In the genomic region with DNA sequence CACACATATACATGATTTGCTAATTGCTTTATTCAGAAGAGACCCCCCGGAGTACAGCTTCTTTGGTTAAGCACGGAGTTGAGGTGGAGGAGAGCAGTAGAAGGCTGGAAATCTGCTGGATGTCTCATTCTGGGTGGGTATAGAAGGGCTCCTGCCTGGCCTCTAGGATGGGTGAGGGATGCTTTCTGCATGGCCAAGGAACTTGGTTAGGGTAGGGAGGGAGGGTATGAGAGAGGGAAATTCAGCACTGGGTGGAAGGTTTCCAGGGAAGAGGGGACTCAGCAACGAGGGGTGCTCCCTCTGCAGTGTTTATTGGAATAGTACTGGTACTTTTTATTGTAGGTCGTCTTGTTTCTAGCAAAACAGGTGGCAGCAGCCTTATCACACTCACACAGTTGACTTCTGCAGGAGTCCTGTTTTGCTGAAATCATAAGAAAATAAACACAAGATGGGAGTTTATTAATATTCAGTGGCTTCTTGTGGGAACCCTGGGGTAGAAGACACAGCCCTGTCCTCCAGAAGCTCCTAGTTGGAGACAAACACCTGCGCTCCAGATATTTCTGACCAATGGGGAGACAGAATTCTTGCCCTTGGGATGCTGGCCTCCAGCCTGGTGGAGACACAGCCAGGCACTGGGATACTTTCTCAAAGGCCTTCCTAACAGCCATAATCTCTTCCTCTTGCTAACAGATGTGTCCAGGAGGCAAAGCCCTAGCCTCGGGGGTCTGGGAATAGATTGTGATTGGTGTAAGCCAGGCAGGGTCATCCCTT, we compare ENCODE assay signal across 1 cellular context.
TF ChIP-seq lines count a peak whose summit lies in the region.

No MANE protein-coding gene starts in this region.

TF ChIP-seq in liver, 16 proteins besides CTCF, POLR2A, EP300 and RAD21:
- no peak for TF ChIP-seq GABPA (IDR thresholded peaks at IDR 0.05 in 1 of 2, conservative IDR thresholded peaks at IDR 0.05 in 1 of 2)
- no peak for TF ChIP-seq YY1 (IDR thresholded peaks at IDR 0.05)
- no peak for TF ChIP-seq JUND (IDR thresholded peaks at IDR 0.05)
- TF ChIP-seq, protein P1, sequence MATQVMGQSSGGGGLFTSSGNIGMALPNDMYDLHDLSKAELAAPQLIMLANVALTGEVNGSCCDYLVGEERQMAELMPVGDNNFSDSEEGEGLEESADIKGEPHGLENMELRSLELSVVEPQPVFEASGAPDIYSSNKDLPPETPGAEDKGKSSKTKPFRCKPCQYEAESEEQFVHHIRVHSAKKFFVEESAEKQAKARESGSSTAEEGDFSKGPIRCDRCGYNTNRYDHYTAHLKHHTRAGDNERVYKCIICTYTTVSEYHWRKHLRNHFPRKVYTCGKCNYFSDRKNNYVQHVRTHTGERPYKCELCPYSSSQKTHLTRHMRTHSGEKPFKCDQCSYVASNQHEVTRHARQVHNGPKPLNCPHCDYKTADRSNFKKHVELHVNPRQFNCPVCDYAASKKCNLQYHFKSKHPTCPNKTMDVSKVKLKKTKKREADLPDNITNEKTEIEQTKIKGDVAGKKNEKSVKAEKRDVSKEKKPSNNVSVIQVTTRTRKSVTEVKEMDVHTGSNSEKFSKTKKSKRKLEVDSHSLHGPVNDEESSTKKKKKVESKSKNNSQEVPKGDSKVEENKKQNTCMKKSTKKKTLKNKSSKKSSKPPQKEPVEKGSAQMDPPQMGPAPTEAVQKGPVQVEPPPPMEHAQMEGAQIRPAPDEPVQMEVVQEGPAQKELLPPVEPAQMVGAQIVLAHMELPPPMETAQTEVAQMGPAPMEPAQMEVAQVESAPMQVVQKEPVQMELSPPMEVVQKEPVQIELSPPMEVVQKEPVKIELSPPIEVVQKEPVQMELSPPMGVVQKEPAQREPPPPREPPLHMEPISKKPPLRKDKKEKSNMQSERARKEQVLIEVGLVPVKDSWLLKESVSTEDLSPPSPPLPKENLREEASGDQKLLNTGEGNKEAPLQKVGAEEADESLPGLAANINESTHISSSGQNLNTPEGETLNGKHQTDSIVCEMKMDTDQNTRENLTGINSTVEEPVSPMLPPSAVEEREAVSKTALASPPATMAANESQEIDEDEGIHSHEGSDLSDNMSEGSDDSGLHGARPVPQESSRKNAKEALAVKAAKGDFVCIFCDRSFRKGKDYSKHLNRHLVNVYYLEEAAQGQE (IDR thresholded peaks at IDR 0.05), result no peak
- TF ChIP-seq, protein P2, sequence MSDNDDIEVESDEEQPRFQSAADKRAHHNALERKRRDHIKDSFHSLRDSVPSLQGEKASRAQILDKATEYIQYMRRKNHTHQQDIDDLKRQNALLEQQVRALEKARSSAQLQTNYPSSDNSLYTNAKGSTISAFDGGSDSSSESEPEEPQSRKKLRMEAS (IDR thresholded peaks at IDR 0.05), result no peak
- no peak for TF ChIP-seq HNF4A (conservative IDR thresholded peaks at IDR 0.05)
- TF ChIP-seq EGR1 (IDR thresholded peaks at IDR 0.05; ENCODE audit: low read depth in 2 of 2), result no peak
- TF ChIP-seq TAF1 (conservative IDR thresholded peaks at IDR 0.05), result no peak
- TF ChIP-seq RXRA (IDR thresholded peaks at IDR 0.05), result no peak
- no peak for TF ChIP-seq FOXA1 (IDR thresholded peaks at IDR 0.05)
- TF ChIP-seq FOXA2 (IDR thresholded peaks at IDR 0.05), result no peak
- no peak for TF ChIP-seq HNF4G (IDR thresholded peaks at IDR 0.05)
- no peak for TF ChIP-seq SP1 (IDR thresholded peaks at IDR 0.05)
- TF ChIP-seq, protein P3, sequence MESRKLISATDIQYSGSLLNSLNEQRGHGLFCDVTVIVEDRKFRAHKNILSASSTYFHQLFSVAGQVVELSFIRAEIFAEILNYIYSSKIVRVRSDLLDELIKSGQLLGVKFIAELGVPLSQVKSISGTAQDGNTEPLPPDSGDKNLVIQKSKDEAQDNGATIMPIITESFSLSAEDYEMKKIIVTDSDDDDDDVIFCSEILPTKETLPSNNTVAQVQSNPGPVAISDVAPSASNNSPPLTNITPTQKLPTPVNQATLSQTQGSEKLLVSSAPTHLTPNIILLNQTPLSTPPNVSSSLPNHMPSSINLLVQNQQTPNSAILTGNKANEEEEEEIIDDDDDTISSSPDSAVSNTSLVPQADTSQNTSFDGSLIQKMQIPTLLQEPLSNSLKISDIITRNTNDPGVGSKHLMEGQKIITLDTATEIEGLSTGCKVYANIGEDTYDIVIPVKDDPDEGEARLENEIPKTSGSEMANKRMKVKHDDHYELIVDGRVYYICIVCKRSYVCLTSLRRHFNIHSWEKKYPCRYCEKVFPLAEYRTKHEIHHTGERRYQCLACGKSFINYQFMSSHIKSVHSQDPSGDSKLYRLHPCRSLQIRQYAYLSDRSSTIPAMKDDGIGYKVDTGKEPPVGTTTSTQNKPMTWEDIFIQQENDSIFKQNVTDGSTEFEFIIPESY (IDR thresholded peaks at IDR 0.05), result no peak
- TF ChIP-seq NR2F2 (IDR thresholded peaks at IDR 0.05), result no peak
- TF ChIP-seq, protein P4, sequence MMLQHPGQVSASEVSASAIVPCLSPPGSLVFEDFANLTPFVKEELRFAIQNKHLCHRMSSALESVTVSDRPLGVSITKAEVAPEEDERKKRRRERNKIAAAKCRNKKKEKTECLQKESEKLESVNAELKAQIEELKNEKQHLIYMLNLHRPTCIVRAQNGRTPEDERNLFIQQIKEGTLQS (IDR thresholded peaks at IDR 0.05), result no peak
